1 cellular context compared by ENCODE assay signal in the genomic region with DNA sequence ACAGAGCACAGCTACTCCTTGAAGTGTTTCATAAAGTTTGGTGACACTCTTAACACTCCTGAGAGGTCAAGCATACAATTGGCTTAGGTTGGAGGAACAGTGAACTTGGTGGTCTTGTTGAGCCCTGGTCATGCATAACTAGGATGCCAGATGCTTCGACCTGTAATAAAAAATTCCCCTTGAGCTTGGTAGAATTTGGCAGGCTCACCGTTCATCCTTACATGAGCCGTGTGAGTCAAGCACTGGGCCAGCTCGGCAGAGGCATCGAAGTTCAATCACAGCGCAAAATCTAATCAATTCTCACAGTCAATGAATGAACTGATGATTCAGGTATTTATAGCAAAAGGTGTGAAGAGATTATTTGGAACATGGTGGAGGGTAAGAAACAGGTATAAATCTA.
TF ChIP-seq lines count a peak whose summit lies in the region.

No MANE protein-coding gene starts in this region.

TF ChIP-seq in K562, 482 proteins besides CTCF, POLR2A, EP300 and RAD21:
- TF ChIP-seq NR2C2 (CRISPR knock-in tag; IDR thresholded peaks at IDR 0.05), result no peak
- TF ChIP-seq NR2C2 (tag; IDR thresholded peaks at IDR 0.05), result 0 out of 2 replicates have a peak, but pooled peaks have one; percentile 3
- TF ChIP-seq, protein P1, sequence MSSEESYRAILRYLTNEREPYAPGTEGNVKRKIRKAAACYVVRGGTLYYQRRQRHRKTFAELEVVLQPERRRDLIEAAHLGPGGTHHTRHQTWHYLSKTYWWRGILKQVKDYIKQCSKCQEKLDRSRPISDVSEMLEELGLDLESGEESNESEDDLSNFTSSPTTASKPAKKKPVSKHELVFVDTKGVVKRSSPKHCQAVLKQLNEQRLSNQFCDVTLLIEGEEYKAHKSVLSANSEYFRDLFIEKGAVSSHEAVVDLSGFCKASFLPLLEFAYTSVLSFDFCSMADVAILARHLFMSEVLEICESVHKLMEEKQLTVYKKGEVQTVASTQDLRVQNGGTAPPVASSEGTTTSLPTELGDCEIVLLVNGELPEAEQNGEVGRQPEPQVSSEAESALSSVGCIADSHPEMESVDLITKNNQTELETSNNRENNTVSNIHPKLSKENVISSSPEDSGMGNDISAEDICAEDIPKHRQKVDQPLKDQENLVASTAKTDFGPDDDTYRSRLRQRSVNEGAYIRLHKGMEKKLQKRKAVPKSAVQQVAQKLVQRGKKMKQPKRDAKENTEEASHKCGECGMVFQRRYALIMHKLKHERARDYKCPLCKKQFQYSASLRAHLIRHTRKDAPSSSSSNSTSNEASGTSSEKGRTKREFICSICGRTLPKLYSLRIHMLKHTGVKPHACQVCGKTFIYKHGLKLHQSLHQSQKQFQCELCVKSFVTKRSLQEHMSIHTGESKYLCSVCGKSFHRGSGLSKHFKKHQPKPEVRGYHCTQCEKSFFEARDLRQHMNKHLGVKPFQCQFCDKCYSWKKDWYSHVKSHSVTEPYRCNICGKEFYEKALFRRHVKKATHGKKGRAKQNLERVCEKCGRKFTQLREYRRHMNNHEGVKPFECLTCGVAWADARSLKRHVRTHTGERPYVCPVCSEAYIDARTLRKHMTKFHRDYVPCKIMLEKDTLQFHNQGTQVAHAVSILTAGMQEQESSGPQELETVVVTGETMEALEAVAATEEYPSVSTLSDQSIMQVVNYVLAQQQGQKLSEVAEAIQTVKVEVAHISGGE (CRISPR knock-in tag; IDR thresholded peaks at IDR 0.05), result peak in 1 of 3 experiments; percentile 26; a peak in 2 of 6 replicates
- TF ChIP-seq POLR2B (IDR thresholded peaks at IDR 0.05; ENCODE audit: low read depth, partially characterized antibody), result no peak
